9 cellular contexts compared by ENCODE assay signal in the genomic region with DNA sequence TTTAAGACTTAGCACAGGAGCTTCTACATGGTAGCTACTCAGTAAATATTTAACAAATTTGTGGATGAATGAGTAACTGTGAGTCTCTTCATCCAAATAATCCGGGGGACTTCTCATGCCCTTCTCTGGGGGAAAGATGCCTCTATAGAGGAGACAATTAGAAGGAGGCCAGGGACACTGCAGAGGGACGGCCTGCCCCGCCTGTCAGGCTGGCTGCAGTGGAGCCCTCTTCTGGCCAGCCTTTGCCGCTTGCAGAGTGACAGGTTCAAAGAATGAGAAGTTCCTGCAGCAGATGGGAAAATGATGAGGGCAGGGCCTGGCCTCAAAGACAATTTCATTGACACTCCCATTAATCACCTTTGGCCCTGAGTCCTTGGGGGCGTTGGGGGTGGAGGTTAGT.
A peak's percentile ranks its signal among the peaks of the same experiment; 100 is the strongest.
DNase-seq lines count a peak whose midpoint lies in the region; ATAC-seq, FAIRE-seq and TF ChIP-seq lines count a peak whose summit lies in the region.
"Had no signal": no experiment of that assay in that cellular context is flagged by ENCODE, and none has a peak within 500 bp of the region (broad histone marks: within the 10 kb centered on the region; RNA-seq: fewer than 3 reads in every experiment).

No MANE protein-coding gene starts in this region.

- peaks cover 0 to under 1% of the 10 kb centered on the region in 2 donors for H3K9me3 Mint-ChIP-seq in stimulated activated naive CD8-positive, alpha-beta T cell treated with anti-CD3 and anti-CD28 coated beads, Interleukin-15, amount 100 ng/mL, for 72 hours

- TF ChIP-seq CTCF in GM06990 (IDR thresholded peaks at IDR 0.05; ENCODE audit: insufficient read depth, low read length, poor library complexity, severe bottlenecking) (peak; percentile 89), Loucy (conservative IDR thresholded peaks at IDR 0.05; ENCODE audit: low read length) (peak; percentile 94), kidney (IDR thresholded peaks at IDR 0.05; ENCODE audit: borderline replicate concordance, extremely low read depth, insufficient read depth) (peak; percentile 55)

- no peaks in the 10 kb centered on the region for H3K27me3 ChIP-seq in GM06990 (replicated peaks; ENCODE audit: control insufficient read depth, insufficient read depth, low read length)
- H3K27me3 ChIP-seq in Loucy (ENCODE audit: insufficient read depth, low read length, poor library complexity, severe bottlenecking) = no peaks in the 10 kb centered on the region

- no peaks in the 10 kb centered on the region for H3K9me2 ChIP-seq in Loucy (replicated peaks; ENCODE audit: low read depth, low read length)

- no peak overlapping the region for H3K4me2 ChIP-seq in Loucy (ENCODE audit: low read depth, low read length, poor library complexity, severe bottlenecking)

- intact Hi-C loops in kidney (cut with DNase I) = no loop called here

- no peak overlapping the region for H3K27ac Mint-ChIP-seq in stimulated activated naive CD8-positive, alpha-beta T cell treated with anti-CD3 and anti-CD28 coated beads, Interleukin-15, amount 100 ng/mL, for 72 hours

- no peaks in the 10 kb centered on the region for H3K36me3 ChIP-seq in GM06990 (ENCODE audit: control insufficient read depth, insufficient read depth, low read length)
- no peaks in the 10 kb centered on the region for H3K36me3 ChIP-seq in Loucy (ENCODE audit: insufficient read depth, low read length)
- H3K36me3 ChIP-seq in kidney (ENCODE audit: control insufficient read depth in 1 of 2, insufficient read depth in 2 of 2, low read length in 2 of 2) = no peaks in the 10 kb centered on the region

- H3K27ac ChIP-seq in kidney (ENCODE audit: low read depth in 2 of 2, low read length in 2 of 2) = no peak overlapping the region

- DNase-seq in GM06990 (ENCODE audit: extremely low read depth, insufficient read length) = no peak
- peak; percentile 70 to 75 for DNase-seq in activated T-cell treated with anti-CD3 and anti-CD28 coated beads, Interleukin-2, amount 50 U/mL, for 48 hours
- DNase-seq in kidney = no peak
- DNase-seq in stimulated activated naive CD8-positive, alpha-beta T cell treated with anti-CD3 and anti-CD28 coated beads, Interleukin-15, amount 100 ng/mL, for 72 hours = peak; percentile 17 to 19

- FAIRE-seq in kidney (lab: Jason Lieb, UNC) = no peak
- FAIRE-seq: colon had no signal

- H3K9ac ChIP-seq in Loucy (ENCODE audit: low read depth, low read length, poor library complexity, severe bottlenecking) (no peak overlapping the region), kidney (ENCODE audit: low read length in 2 of 2) (no peak overlapping the region)

- H3K4me1 Mint-ChIP-seq in stimulated activated naive CD8-positive, alpha-beta T cell treated with anti-CD3 and anti-CD28 coated beads, Interleukin-15, amount 100 ng/mL, for 72 hours = no peaks in the 10 kb centered on the region

- ATAC-seq in stimulated activated naive CD8-positive, alpha-beta T cell treated with anti-CD3 and anti-CD28 coated beads, Interleukin-15, amount 100 ng/mL, for 72 hours = peak; percentile 52
- ATAC-seq in HG02840 (IDR thresholded peaks at IDR 0.05; ENCODE audit: low FRiP score, unreplicated experiment) = no peak
- no peak for ATAC-seq in GM19397 (IDR thresholded peaks at IDR 0.05; ENCODE audit: unreplicated experiment)
- no peak for ATAC-seq in GM18907 (IDR thresholded peaks at IDR 0.05; ENCODE audit: unreplicated experiment)

- H3K4me1 ChIP-seq in Loucy (ENCODE audit: insufficient read depth, low read length, poor library complexity, severe bottlenecking) = peaks cover 28% of the 10 kb centered on the region
- no peaks in the 10 kb centered on the region for H3K4me1 ChIP-seq in kidney (ENCODE audit: control insufficient read depth in 1 of 2, insufficient read depth in 1 of 2, low read depth in 1 of 2, low read length in 2 of 2)

- no peaks in the 10 kb centered on the region for H4K20me1 ChIP-seq in Loucy (ENCODE audit: insufficient read depth, low read length, poor library complexity, severe bottlenecking)

- H2AFZ ChIP-seq in Loucy (ENCODE audit: low read length) = no peak overlapping the region

- H3K4me3 Mint-ChIP-seq in stimulated activated naive CD8-positive, alpha-beta T cell treated with anti-CD3 and anti-CD28 coated beads, Interleukin-15, amount 100 ng/mL, for 72 hours = no peak overlapping the region

- H3F3A ChIP-seq in Loucy (ENCODE audit: low read depth) = no peaks in the 10 kb centered on the region

- H3K79me2 ChIP-seq in Loucy (ENCODE audit: insufficient read depth, low read length) = no peaks in the 10 kb centered on the region

- no peak overlapping the region for H3K4me3 ChIP-seq in GM06990 (replicated peaks; ENCODE audit: low read depth, low read length)
- no peak overlapping the region for H3K4me3 ChIP-seq in Loucy (ENCODE audit: low read length, poor library complexity, severe bottlenecking)
- no peak overlapping the region for H3K4me3 ChIP-seq in kidney (ENCODE audit: low read length in 2 of 2)

- H3K27me3 Mint-ChIP-seq in stimulated activated naive CD8-positive, alpha-beta T cell treated with anti-CD3 and anti-CD28 coated beads, Interleukin-15, amount 100 ng/mL, for 72 hours = peaks cover 88% of the 10 kb centered on the region

- no peaks in the 10 kb centered on the region for H3K9me3 ChIP-seq in Loucy (ENCODE audit: insufficient read depth, low read depth, low read length)
- H3K9me3 ChIP-seq in kidney (ENCODE audit: control insufficient read depth in 1 of 2, low read length in 2 of 2) = no peaks in the 10 kb centered on the region

Comparison
In these comparisons a context has a peak if more than half of its experiments do, and no peak if none do; other contexts are left out.
1. DNase-seq: peak in activated T-cell treated with anti-CD3 and anti-CD28 coated beads, Interleukin-2, amount 50 U/mL, for 48 hours (2 of 2) and stimulated activated naive CD8-positive, alpha-beta T cell treated with anti-CD3 and anti-CD28 coated beads, Interleukin-15, amount 100 ng/mL, for 72 hours (2 of 2); none in GM06990 (single experiment) and kidney (single experiment).
2. Peak in every context shown above with its lines, with median percentiles within 50 percentile points of each other: CTCF ChIP-seq.